In genomic region chr19:4791183-4792018, GRCh38 we compare ENCODE assay signal across 8 cellular contexts.
A peak's percentile ranks its signal among the peaks of the same experiment; 100 is the strongest.
DNase-seq lines count a peak whose midpoint lies in the region; ATAC-seq lines count a peak whose summit lies in the region.

Gene FEM1A (plus strand): TSS chr19:4791734. CDS start chr19:4791855, 121 bp downstream.

- peaks cover 30 to 42% (median 39%) of the 10 kb centered on the region in 11 experiments for H3K36me3 ChIP-seq in BLaER1 treated with 17β-estradiol and CSF1 and Interleukin-3, amounts not matched to agents 10 nM and 100 nM

- H3K27me3 ChIP-seq in BLaER1 treated with 17β-estradiol and CSF1 and Interleukin-3, amounts not matched to agents 10 nM and 100 nM: no peaks in the 10 kb centered on the region

- H3K9me3 ChIP-seq in BLaER1 treated with 17β-estradiol and CSF1 and Interleukin-3, amounts not matched to agents 10 nM and 100 nM (replicated peaks in 1 of 11): no peaks in the 10 kb centered on the region

- H3K4me1 ChIP-seq in BLaER1 treated with 17β-estradiol and CSF1 and Interleukin-3, amounts not matched to agents 10 nM and 100 nM: peaks cover 39 to 65% (median 53%) of the 10 kb centered on the region in 10 experiments

- H3K27ac ChIP-seq in BLaER1 treated with 17β-estradiol and CSF1 and Interleukin-3, amounts not matched to agents 10 nM and 100 nM: peak within 1 kb of the TSS; percentile 93 to 99 (median 96)
- peak within 1 kb of the TSS; percentile 89 for H3K27ac ChIP-seq in cingulate gyrus (ENCODE audit: low read depth, low read length)

- DNase-seq in GM19240 (ENCODE audit: insufficient read length, low spot score) (peak; percentile 99), NCI-H524 treated with DMSO at 0.1 percent for 48 hours (lab: John Stamatoyannopoulos, UW) (peak; percentile 100), kidney glomerular epithelial cell (lab: John Stamatoyannopoulos, UW) (peak; percentile 100)
- peak; percentile 97 to 99 for DNase-seq in activated CD4-positive, alpha-beta T cell treated with anti-CD3 and anti-CD28 coated beads for 4 hours
- DNase-seq in stimulated activated CD4-positive, alpha-beta T cell treated with anti-CD3 and anti-CD28 coated beads, Interleukin-1b, Interleukin-23, amount 100 ng/mL, for 1 hour (ENCODE audit: low read depth in 2 of 2): peak; percentile 97

- peak; percentile 86 for ATAC-seq in HG03460 (IDR thresholded peaks at IDR 0.05; ENCODE audit: unreplicated experiment)

- peak within 1 kb of the TSS; percentile 93 to 99 (median 98) for H3K9ac ChIP-seq in BLaER1 treated with 17β-estradiol and CSF1 and Interleukin-3, amounts not matched to agents 10 nM and 100 nM

- H3K4me3 ChIP-seq in BLaER1 treated with 17β-estradiol and CSF1 and Interleukin-3, amounts not matched to agents 10 nM and 100 nM: peak within 1 kb of the TSS; percentile 85 to 97 (median 94)

- H4K20me1 ChIP-seq in BLaER1 treated with 17β-estradiol and CSF1 and Interleukin-3, amounts not matched to agents 10 nM and 100 nM: peaks cover 0 to 44% (median 29%) of the 10 kb centered on the region in 11 experiments; a peak in 18 of 22 replicates

- peak within 1 kb of the TSS; percentile 92 to 100 (median 99) for H3K4me2 ChIP-seq in BLaER1 treated with 17β-estradiol and CSF1 and Interleukin-3, amounts not matched to agents 10 nM and 100 nM

Comparison
In these comparisons a context has a peak if more than half of its experiments do, and no peak if none do; other contexts are left out.
1. Peak in every context shown above with its lines: DNase-seq, ATAC-seq, H3K4me3 ChIP-seq and H3K27ac ChIP-seq.